26 cellular contexts compared by ENCODE assay signal in the genomic region with DNA sequence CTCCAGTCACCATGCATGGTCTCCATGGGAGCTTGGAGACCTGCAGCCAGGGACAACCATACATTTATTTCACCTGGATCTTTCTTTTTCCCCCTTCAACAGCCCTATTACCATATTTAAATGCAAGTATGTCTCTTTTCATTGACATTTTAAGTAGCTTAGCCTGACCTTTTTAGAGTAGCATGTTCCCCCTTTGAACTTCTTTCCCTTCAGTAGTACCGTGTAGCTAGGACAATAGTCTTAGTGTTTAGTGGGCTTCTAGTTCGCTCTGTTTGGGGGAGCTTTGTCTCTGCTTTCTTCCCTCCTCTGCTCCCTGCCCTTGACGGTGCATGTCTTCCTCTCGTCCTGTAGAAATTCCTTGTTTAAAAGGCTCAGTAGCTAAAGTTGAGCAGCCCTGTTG.
A peak's percentile ranks its signal among the peaks of the same experiment; 100 is the strongest.
DNase-seq lines count a peak whose midpoint lies in the region; ATAC-seq and TF ChIP-seq lines count a peak whose summit lies in the region.
"Had no signal": no experiment of that assay in that cellular context is flagged by ENCODE, and none has a peak within 500 bp of the region (broad histone marks: within the 10 kb centered on the region; RNA-seq: fewer than 3 reads in every experiment).

No MANE protein-coding gene starts in this region.

- no peak for DNase-seq in activated naive CD4-positive, alpha-beta T cell treated with anti-CD3 and anti-CD28 coated beads, Interleukin-2, amount 10 ng/mL, durations not matched to agents 7 days and 5 days
- DNase-seq in activated naive CD4-positive, alpha-beta T cell treated with anti-CD3 and anti-CD28 coated beads, Interleukin-2, amount 50 U/mL, for 16 hours = no peak
- DNase-seq in mesenchymal stem cell (no peak), Ammon's horn (ENCODE audit: low spot score) (no peak), SHP77 treated with DMSO at 0.1 percent for 48 hours (lab: John Stamatoyannopoulos, UW) (no peak)
- DNase-seq in stimulated activated effector memory CD8-positive, alpha-beta T cell treated with anti-CD3 and anti-CD28 coated beads, Interleukin-12 subunit alpha, Interleukin-12 subunit beta, amount 100 ng/mL, for 72 hours (ENCODE audit: low spot score in 2 of 2) = no peak
- DNase-seq: activated CD4-positive, alpha-beta T cell treated with anti-CD3 and anti-CD28 coated beads for 48 hours; activated effector memory CD4-positive, alpha-beta T cell treated with Interleukin-2 at 50 U/mL for 16 hours; CD8-positive, alpha-beta T cell; DMS 273 treated with DMSO at 0.1 percent for 48 hours; HCEC 1CT; kidney glomerular epithelial cell; MV-4-11; naive thymus-derived CD8-positive, alpha-beta T cell; NCI-H1436 treated with DMSO at 0.1 percent for 48 hours; ovary; retina; SIG-M5; small intestine; stimulated activated naive CD4-positive, alpha-beta T cell; T-helper 9 cell; WERI-Rb-1 had no signal

- H2BK12ac ChIP-seq in mesenchymal stem cell (ENCODE audit: low read length in 2 of 2) = no peak overlapping the region

- 72% methylated on average over 3 of the region's 4 CpGs for WGBS in mesenchymal stem cell

- H2AK5ac ChIP-seq in mesenchymal stem cell (ENCODE audit: low read length, severe bottlenecking) = no peak overlapping the region

- H3K27me3 Mint-ChIP-seq in activated naive CD4-positive, alpha-beta T cell treated with anti-CD3 and anti-CD28 coated beads, Interleukin-2, amount 10 ng/mL, durations not matched to agents 7 days and 5 days = no peaks in the 10 kb centered on the region
- H3K27me3 Mint-ChIP-seq in brain = no peaks in the 10 kb centered on the region
- H3K27me3 Mint-ChIP-seq: central memory CD8-positive, alpha-beta T cell; dendritic cell treated with granulocyte-macrophage colony-stimulating factor and Interleukin-4, amounts not matched to agents 40 ng/mL and 50 ng/mL, for 4 days; naive thymus-derived CD8-positive, alpha-beta T cell had no signal

- H3K79me1 ChIP-seq in mesenchymal stem cell (replicated peaks; ENCODE audit: low read length, poor library complexity, severe bottlenecking) = peaks cover 2% of the 10 kb centered on the region

- H3K23ac ChIP-seq in mesenchymal stem cell (ENCODE audit: low read length in 2 of 2) = no peak overlapping the region

- CTCF ChIA-PET in activated naive CD4-positive, alpha-beta T cell treated with anti-CD3 and anti-CD28 coated beads, Interleukin-2, amount 10 ng/mL, durations not matched to agents 7 days and 5 days (lab: Charles Lee) = interaction anchor here (1.0 to 1.7 kb wide), 2 partner anchors 21 to 53 kb away, joined by 3 to 5 read pairs; no protein-coding TSS in a partner anchor

- H3K9ac ChIP-seq in mesenchymal stem cell (ENCODE audit: low read length) = no peak overlapping the region

- TF ChIP-seq CTCF in brain (conservative IDR thresholded peaks at IDR 0.05) = no peak

- no peak overlapping the region for H4K91ac ChIP-seq in mesenchymal stem cell (ENCODE audit: low read length)

- no peak overlapping the region for H2BK5ac ChIP-seq in mesenchymal stem cell (ENCODE audit: low read depth, low read length, poor library complexity, severe bottlenecking)

- H3K4me1 ChIP-seq in mesenchymal stem cell (ENCODE audit: control insufficient read depth, insufficient read depth, low read depth, low read length) = peaks cover 14% of the 10 kb centered on the region

- H2BK120ac ChIP-seq in mesenchymal stem cell (ENCODE audit: low read depth, low read length) = no peak overlapping the region

- H3K14ac ChIP-seq in mesenchymal stem cell (ENCODE audit: low read length in 2 of 2) = no peak overlapping the region

- peaks cover 4% of the 10 kb centered on the region for H3K4me1 Mint-ChIP-seq in activated naive CD4-positive, alpha-beta T cell treated with anti-CD3 and anti-CD28 coated beads, Interleukin-2, amount 10 ng/mL, durations not matched to agents 7 days and 5 days
- peaks cover 28% of the 10 kb centered on the region for H3K4me1 Mint-ChIP-seq in brain
- H3K4me1 Mint-ChIP-seq in stimulated activated effector memory CD8-positive, alpha-beta T cell treated with anti-CD3 and anti-CD28 coated beads, Interleukin-12 subunit alpha, Interleukin-12 subunit beta, amount 100 ng/mL, for 72 hours = peaks cover 30% of the 10 kb centered on the region

- H3K4ac ChIP-seq in mesenchymal stem cell (ENCODE audit: low read depth in 1 of 2, low read length in 2 of 2) = no peak overlapping the region

- no peak overlapping the region for H3K4me3 Mint-ChIP-seq in activated naive CD4-positive, alpha-beta T cell treated with anti-CD3 and anti-CD28 coated beads, Interleukin-2, amount 10 ng/mL, durations not matched to agents 7 days and 5 days
- H3K4me3 Mint-ChIP-seq in brain = no peak overlapping the region
- H3K4me3 Mint-ChIP-seq in stimulated activated effector memory CD8-positive, alpha-beta T cell treated with anti-CD3 and anti-CD28 coated beads, Interleukin-12 subunit alpha, Interleukin-12 subunit beta, amount 100 ng/mL, for 72 hours = no peak overlapping the region
- H3K4me3 Mint-ChIP-seq: CD8-positive, alpha-beta T cell; central memory CD8-positive, alpha-beta T cell; dendritic cell treated with granulocyte-macrophage colony-stimulating factor and Interleukin-4, amounts not matched to agents 40 ng/mL and 50 ng/mL, for 4 days had no signal

- H3K4me3 ChIP-seq in mesenchymal stem cell (ENCODE audit: insufficient read depth in 1 of 2, low read depth in 1 of 2, low read length in 2 of 2) = no peak overlapping the region
- H3K4me3 ChIP-seq: ovary had no signal

- ATAC-seq in stimulated activated effector memory CD8-positive, alpha-beta T cell treated with anti-CD3 and anti-CD28 coated beads, Interleukin-12 subunit alpha, Interleukin-12 subunit beta, amount 100 ng/mL, for 72 hours = no peak
- no peak for ATAC-seq in GM18909 (IDR thresholded peaks at IDR 0.05; ENCODE audit: poor library complexity, unreplicated experiment)
- ATAC-seq: CD8-positive, alpha-beta T cell; naive thymus-derived CD8-positive, alpha-beta T cell had no signal

- H2BK15ac ChIP-seq in mesenchymal stem cell (ENCODE audit: low read depth, poor library complexity, severe bottlenecking) = no peak overlapping the region

- H3K4me2 ChIP-seq in mesenchymal stem cell (ENCODE audit: low read length, poor library complexity, severe bottlenecking) = no peak overlapping the region

- peaks cover 0 to 23% of the 10 kb centered on the region in 2 experiments for H3K36me3 ChIP-seq in mesenchymal stem cell (ENCODE audit: control insufficient read depth in 1 of 2, insufficient read depth in 2 of 2, low read depth in 1 of 2, low read length in 2 of 2)
- H3K36me3 ChIP-seq: ovary had no signal

- peak overlapping the region; percentile 43 for H3K27ac Mint-ChIP-seq in activated naive CD4-positive, alpha-beta T cell treated with anti-CD3 and anti-CD28 coated beads, Interleukin-2, amount 10 ng/mL, durations not matched to agents 7 days and 5 days
- peak overlapping the region; percentile 8 to 82 (median 64) for H3K27ac Mint-ChIP-seq in brain
- H3K27ac Mint-ChIP-seq in stimulated activated effector memory CD8-positive, alpha-beta T cell treated with anti-CD3 and anti-CD28 coated beads, Interleukin-12 subunit alpha, Interleukin-12 subunit beta, amount 100 ng/mL, for 72 hours = peak overlapping the region; percentile 41
- H3K27ac Mint-ChIP-seq: CD8-positive, alpha-beta T cell; dendritic cell treated with granulocyte-macrophage colony-stimulating factor and Interleukin-4, amounts not matched to agents 40 ng/mL and 50 ng/mL, for 4 days had no signal

- H3K27ac ChIP-seq in mesenchymal stem cell (ENCODE audit: low read length, poor library complexity, severe bottlenecking) = peak overlapping the region; percentile 24
- H3K27ac ChIP-seq: ovary, WERI-Rb-1 had no signal

- no peak overlapping the region for H4K8ac ChIP-seq in mesenchymal stem cell (ENCODE audit: low read length)

- no peaks in the 10 kb centered on the region for H3K27me3 ChIP-seq in mesenchymal stem cell (ENCODE audit: control insufficient read depth in 1 of 2, insufficient read depth in 1 of 2, low read length in 2 of 2)
- H3K27me3 ChIP-seq: ovary had no signal

- H3K36me3 Mint-ChIP-seq in activated naive CD4-positive, alpha-beta T cell treated with anti-CD3 and anti-CD28 coated beads, Interleukin-2, amount 10 ng/mL, durations not matched to agents 7 days and 5 days = peaks cover 2% of the 10 kb centered on the region
- peaks cover 39% of the 10 kb centered on the region for H3K36me3 Mint-ChIP-seq in brain
- peaks cover 19% of the 10 kb centered on the region for H3K36me3 Mint-ChIP-seq in stimulated activated effector memory CD8-positive, alpha-beta T cell treated with anti-CD3 and anti-CD28 coated beads, Interleukin-12 subunit alpha, Interleukin-12 subunit beta, amount 100 ng/mL, for 72 hours

- no peaks in the 10 kb centered on the region for H3K9me3 ChIP-seq in mesenchymal stem cell (ENCODE audit: control insufficient read depth, low read length)
- H3K9me3 ChIP-seq: ovary had no signal

- no peak overlapping the region for H2AFZ ChIP-seq in mesenchymal stem cell (ENCODE audit: low read depth, low read length)

- H3K18ac ChIP-seq in mesenchymal stem cell (ENCODE audit: low read depth in 1 of 2, low read length in 2 of 2) = no peak overlapping the region

- no peaks in the 10 kb centered on the region for H3K9me3 Mint-ChIP-seq in activated naive CD4-positive, alpha-beta T cell treated with anti-CD3 and anti-CD28 coated beads, Interleukin-2, amount 10 ng/mL, durations not matched to agents 7 days and 5 days
- H3K9me3 Mint-ChIP-seq in brain = no peaks in the 10 kb centered on the region
- H3K9me3 Mint-ChIP-seq in stimulated activated effector memory CD8-positive, alpha-beta T cell treated with anti-CD3 and anti-CD28 coated beads, Interleukin-12 subunit alpha, Interleukin-12 subunit beta, amount 100 ng/mL, for 72 hours = no peaks in the 10 kb centered on the region
- H3K9me3 Mint-ChIP-seq: CD8-positive, alpha-beta T cell; central memory CD8-positive, alpha-beta T cell; dendritic cell treated with granulocyte-macrophage colony-stimulating factor and Interleukin-4, amounts not matched to agents 40 ng/mL and 50 ng/mL, for 4 days; naive thymus-derived CD8-positive, alpha-beta T cell had no signal
